ENCODE assay signal across 8 cellular contexts in the genomic region with DNA sequence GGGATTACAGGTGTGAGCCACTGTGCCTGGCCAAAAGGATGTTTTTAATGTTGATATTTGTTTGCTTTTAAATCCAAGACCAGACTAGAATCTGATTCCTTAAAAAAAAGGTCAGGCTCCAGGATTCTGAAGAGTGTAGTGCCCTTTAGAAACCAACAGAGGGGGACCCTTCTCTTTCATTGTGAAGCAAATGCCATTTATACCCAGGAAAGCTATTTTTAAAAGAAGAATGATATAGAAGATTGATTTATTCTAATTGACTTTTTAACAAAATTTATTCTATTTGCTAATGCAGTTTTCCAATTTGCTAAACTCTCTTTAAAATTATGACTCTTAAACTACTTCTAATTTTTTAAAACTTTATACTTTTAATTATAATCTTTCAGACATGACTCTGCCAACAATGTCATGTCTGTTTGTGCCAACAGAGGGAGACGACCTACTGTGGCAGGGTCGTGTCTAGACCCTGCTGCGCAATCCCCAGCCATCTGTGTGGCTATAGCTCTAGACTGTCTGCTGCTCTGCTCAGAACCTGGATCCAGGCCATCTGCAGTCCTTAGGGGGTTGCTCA.
DNase-seq lines count a peak whose midpoint lies in the region; ATAC-seq and TF ChIP-seq lines count a peak whose summit lies in the region.

No MANE protein-coding gene starts in this region.

- peak; percentile 13 for DNase-seq in activated CD8-positive, alpha-beta T cell treated with anti-CD3 and anti-CD28 coated beads for 36 hours
- no peak for DNase-seq in activated CD8-positive, alpha-beta T cell treated with anti-CD3 and anti-CD28 coated beads, Interleukin-2, amount 10 ng/mL, durations not matched to agents 7 days and 5 days
- DNase-seq in Karpas-422, result peak; percentile 53
- DNase-seq in RPMI7951 (ENCODE audit: low read depth), result peak; percentile 52
- peak; percentile 84 for DNase-seq in fibroblast of peridontal ligament (ENCODE audit: extremely low read depth)
- DNase-seq in sigmoid colon, result no peak
- DNase-seq in pons (ENCODE audit: low spot score), result no peak

- no peaks in the 10 kb centered on the region for H3K9me3 Mint-ChIP-seq in activated CD8-positive, alpha-beta T cell treated with anti-CD3 and anti-CD28 coated beads for 36 hours
- H3K9me3 Mint-ChIP-seq in activated CD8-positive, alpha-beta T cell treated with anti-CD3 and anti-CD28 coated beads, Interleukin-2, amount 10 ng/mL, durations not matched to agents 7 days and 5 days (ENCODE audit: insufficient read depth), result no peaks in the 10 kb centered on the region

- no peaks in the 10 kb centered on the region for H3K36me3 ChIP-seq in Karpas-422 (ENCODE audit: insufficient read depth, low read length)
- H3K36me3 ChIP-seq in sigmoid colon, result peaks cover 0 to 2% (median 0%) of the 10 kb centered on the region in 4 donors

- H4K20me1 ChIP-seq in Karpas-422 (ENCODE audit: insufficient read depth, low read depth, low read length), result no peaks in the 10 kb centered on the region

- H3K27ac Mint-ChIP-seq in activated CD8-positive, alpha-beta T cell treated with anti-CD3 and anti-CD28 coated beads for 36 hours, result no peak overlapping the region
- H3K27ac Mint-ChIP-seq in activated CD8-positive, alpha-beta T cell treated with anti-CD3 and anti-CD28 coated beads, Interleukin-2, amount 10 ng/mL, durations not matched to agents 7 days and 5 days, result no peak overlapping the region

- H3K79me2 ChIP-seq in Karpas-422 (ENCODE audit: low read length), result no peaks in the 10 kb centered on the region

- H3K9me3 ChIP-seq in Karpas-422 (ENCODE audit: low read length) (no peaks in the 10 kb centered on the region), sigmoid colon (no peaks in the 10 kb centered on the region)

- no peak for ATAC-seq in activated CD8-positive, alpha-beta T cell treated with anti-CD3 and anti-CD28 coated beads for 36 hours
- no peak for ATAC-seq in activated CD8-positive, alpha-beta T cell treated with anti-CD3 and anti-CD28 coated beads, Interleukin-2, amount 10 ng/mL, durations not matched to agents 7 days and 5 days
- ATAC-seq in GM19463 (IDR thresholded peaks at IDR 0.05; ENCODE audit: unreplicated experiment), result no peak

- no peak overlapping the region for H3K4me2 ChIP-seq in Karpas-422 (ENCODE audit: low read depth, low read length, poor library complexity, severe bottlenecking)

- POLR2A ChIA-PET in activated CD8-positive, alpha-beta T cell treated with anti-CD3 and anti-CD28 coated beads for 36 hours (lab: Charles Lee), result interaction anchor here (0.6 kb wide), 1 partner anchor 294 kb away, joined by 4 read pairs; no protein-coding TSS in a partner anchor
- POLR2A ChIA-PET in activated CD8-positive, alpha-beta T cell treated with anti-CD3 and anti-CD28 coated beads, Interleukin-2, amount 10 ng/mL, durations not matched to agents 7 days and 5 days (lab: Charles Lee), result no interaction called here

- no peak overlapping the region for H2AFZ ChIP-seq in Karpas-422 (ENCODE audit: low read length)

- H3K9ac ChIP-seq in Karpas-422 (ENCODE audit: low read length), result no peak overlapping the region

- 42 to 44% methylated on average over 3 of the region's 3 CpGs for WGBS in sigmoid colon, 2 donors

- H3K4me1 Mint-ChIP-seq in activated CD8-positive, alpha-beta T cell treated with anti-CD3 and anti-CD28 coated beads for 36 hours (ENCODE audit: low read depth), result no peaks in the 10 kb centered on the region
- no peaks in the 10 kb centered on the region for H3K4me1 Mint-ChIP-seq in activated CD8-positive, alpha-beta T cell treated with anti-CD3 and anti-CD28 coated beads, Interleukin-2, amount 10 ng/mL, durations not matched to agents 7 days and 5 days (ENCODE audit: low read depth)

- H3K4me1 ChIP-seq in Karpas-422 (ENCODE audit: low read length) (no peaks in the 10 kb centered on the region), sigmoid colon (peaks cover 0 to 16% (median 3%) of the 10 kb centered on the region in 4 donors)

- no peaks in the 10 kb centered on the region for H3K27me3 ChIP-seq in Karpas-422 (ENCODE audit: low read length)
- no peaks in the 10 kb centered on the region for H3K27me3 ChIP-seq in sigmoid colon

- CTCF ChIA-PET in activated CD8-positive, alpha-beta T cell treated with anti-CD3 and anti-CD28 coated beads for 36 hours (lab: Charles Lee), result interaction anchor here (0.8 to 1.4 kb wide), 7 partner anchors 10 to 733 kb away, joined by 3 to 6 read pairs (median 3); no protein-coding TSS in a partner anchor
- CTCF ChIA-PET in activated CD8-positive, alpha-beta T cell treated with anti-CD3 and anti-CD28 coated beads, Interleukin-2, amount 10 ng/mL, durations not matched to agents 7 days and 5 days (lab: Charles Lee), result interaction anchor here (0.9 to 2.0 kb wide), 4 partner anchors 10 to 733 kb away, joined by 3 to 12 read pairs (median 4); no protein-coding TSS in a partner anchor

- H3K27ac ChIP-seq in Karpas-422 (ENCODE audit: low read length) (no peak overlapping the region), sigmoid colon (no peak overlapping the region)

- TF ChIP-seq EP300 in sigmoid colon (IDR thresholded peaks at IDR 0.05), result no peak

- no peaks in the 10 kb centered on the region for H3K27me3 Mint-ChIP-seq in activated CD8-positive, alpha-beta T cell treated with anti-CD3 and anti-CD28 coated beads for 36 hours
- H3K27me3 Mint-ChIP-seq in activated CD8-positive, alpha-beta T cell treated with anti-CD3 and anti-CD28 coated beads, Interleukin-2, amount 10 ng/mL, durations not matched to agents 7 days and 5 days (ENCODE audit: low read depth), result no peaks in the 10 kb centered on the region

- no peak overlapping the region for H3K4me3 Mint-ChIP-seq in activated CD8-positive, alpha-beta T cell treated with anti-CD3 and anti-CD28 coated beads for 36 hours
- no peak overlapping the region for H3K4me3 Mint-ChIP-seq in activated CD8-positive, alpha-beta T cell treated with anti-CD3 and anti-CD28 coated beads, Interleukin-2, amount 10 ng/mL, durations not matched to agents 7 days and 5 days

- intact Hi-C loops in activated CD8-positive, alpha-beta T cell treated with anti-CD3 and anti-CD28 coated beads for 36 hours (cut with micrococcal nuclease), result no loop called here
- intact Hi-C loops in sigmoid colon (cut with DNase I), result loop anchor here (5.0 to 10.0 kb wide), 2 partner anchors 651 to 734 kb away; no protein-coding TSS in a partner anchor

- peak; percentile 41 for TF ChIP-seq CTCF in activated CD8-positive, alpha-beta T cell treated with anti-CD3 and anti-CD28 coated beads for 36 hours (IDR thresholded peaks at IDR 0.05)
- peak in 3 of 4 experiments; percentile 28 to 58 (median 29) for TF ChIP-seq CTCF in sigmoid colon (IDR thresholded peaks at IDR 0.05)

- TF ChIP-seq POLR2A in sigmoid colon (IDR thresholded peaks at IDR 0.05), result no peak

- H3K9me2 ChIP-seq in Karpas-422 (replicated peaks; ENCODE audit: insufficient read depth, low read length), result no peaks in the 10 kb centered on the region

- no peaks in the 10 kb centered on the region for H3K36me3 Mint-ChIP-seq in activated CD8-positive, alpha-beta T cell treated with anti-CD3 and anti-CD28 coated beads for 36 hours (ENCODE audit: low read depth)
- no peaks in the 10 kb centered on the region for H3K36me3 Mint-ChIP-seq in activated CD8-positive, alpha-beta T cell treated with anti-CD3 and anti-CD28 coated beads, Interleukin-2, amount 10 ng/mL, durations not matched to agents 7 days and 5 days (ENCODE audit: low read depth)

- H3K4me3 ChIP-seq in Karpas-422 (ENCODE audit: low read length) (no peak overlapping the region), sigmoid colon (no peak overlapping the region)

Comparison
In these comparisons a context has a peak if more than half of its experiments do, and no peak if none do; other contexts are left out.
1. DNase-seq: peak in activated CD8-positive, alpha-beta T cell treated with anti-CD3 and anti-CD28 coated beads for 36 hours (single experiment), Karpas-422 (single experiment), RPMI7951 (single experiment) and fibroblast of peridontal ligament (single experiment); none in activated CD8-positive, alpha-beta T cell treated with anti-CD3 and anti-CD28 coated beads, Interleukin-2, amount 10 ng/mL, durations not matched to agents 7 days and 5 days (single experiment), sigmoid colon (single experiment) and pons (single experiment).